ENCODE assay signal across 8 cellular contexts in genomic region chr6:3251462-3252314, GRCh38. TPM values are rescaled to one million over a fixed set of nuclear protein-coding genes. Genes with fewer than 3 reads are reported as not detected.
DNase-seq lines count a peak whose midpoint lies in the region; ATAC-seq and TF ChIP-seq lines count a peak whose summit lies in the region.

No MANE protein-coding gene starts in this region.

- H3K36me3 ChIP-seq in BLaER1 treated with 17β-estradiol and CSF1 and Interleukin-3, amounts not matched to agents 10 nM and 100 nM = no peaks in the 10 kb centered on the region
- H3K36me3 ChIP-seq in Karpas-422 (ENCODE audit: insufficient read depth, low read length) = no peaks in the 10 kb centered on the region
- H3K36me3 ChIP-seq in PC-9 (ENCODE audit: low read depth) = no peaks in the 10 kb centered on the region

- H3K4me1 ChIP-seq in BLaER1 treated with 17β-estradiol and CSF1 and Interleukin-3, amounts not matched to agents 10 nM and 100 nM = peaks cover 0 to 29% (median 5%) of the 10 kb centered on the region in 10 experiments; a peak in 8 of 20 replicates
- H3K4me1 ChIP-seq in Karpas-422 (ENCODE audit: low read length) (no peaks in the 10 kb centered on the region), PC-9 (replicated peaks; ENCODE audit: insufficient read depth) (peaks cover 15% of the 10 kb centered on the region)

- CTCF ChIA-PET in PC-9 (lab: Charles Lee) = interaction anchor here (0.6 to 2.0 kb wide), 7 partner anchors 11 to 103 kb away, joined by 3 to 7 read pairs (median 3); partner anchors contain the start of gene TUBB2A

- peaks cover 5 to 18% (median 9%) of the 10 kb centered on the region in 11 experiments; a peak in 19 of 22 replicates for H3K9me3 ChIP-seq in BLaER1 treated with 17β-estradiol and CSF1 and Interleukin-3, amounts not matched to agents 10 nM and 100 nM (replicated peaks in 1 of 11)
- H3K9me3 ChIP-seq in Karpas-422 (ENCODE audit: low read length) (no peaks in the 10 kb centered on the region), PC-9 (ENCODE audit: insufficient read depth, low read depth) (no peaks in the 10 kb centered on the region)

- H3K9ac ChIP-seq in BLaER1 treated with 17β-estradiol and CSF1 and Interleukin-3, amounts not matched to agents 10 nM and 100 nM = no peak overlapping the region
- no peak overlapping the region for H3K9ac ChIP-seq in Karpas-422 (ENCODE audit: low read length)

- peak; percentile 62 for ATAC-seq in GM19467 (IDR thresholded peaks at IDR 0.05; ENCODE audit: unreplicated experiment)
- ATAC-seq in stimulated activated naive CD8-positive, alpha-beta T cell treated with anti-CD3 and anti-CD28 coated beads, Interleukin-15, Interleukin-2, amounts not matched to agents 100 U/mL and 50 U/mL, for 24 hours = peak; percentile 90

- H2AFZ ChIP-seq in Karpas-422 (ENCODE audit: low read length) (0 out of 2 replicates have a peak overlapping the region, but pooled peaks have one; percentile 20), PC-9 (no peak overlapping the region)

- H3K79me2 ChIP-seq in Karpas-422 (ENCODE audit: low read length) (no peaks in the 10 kb centered on the region), PC-9 (ENCODE audit: low read depth) (no peaks in the 10 kb centered on the region)

- POLR2A ChIA-PET in PC-9 (lab: Charles Lee; ENCODE audit: unreplicated experiment) = interaction anchor here (0.6 to 2.0 kb wide), 3 partner anchors 95 to 1752 kb away, joined by 3 to 8 read pairs (median 3); partner anchors contain the start of genes RPP40 and TUBB2A

- H3K27me3 ChIP-seq in BLaER1 treated with 17β-estradiol and CSF1 and Interleukin-3, amounts not matched to agents 10 nM and 100 nM = no peaks in the 10 kb centered on the region; a peak in 2 of 22 replicates
- H3K27me3 ChIP-seq in Karpas-422 (ENCODE audit: low read length) = no peaks in the 10 kb centered on the region
- no peaks in the 10 kb centered on the region for H3K27me3 ChIP-seq in PC-9 (ENCODE audit: insufficient read depth, low read depth)

- H3K4me3 Mint-ChIP-seq in activated T-cell treated with anti-CD3 and anti-CD28 coated beads, Interleukin-2, amount 50 U/mL, for 24 hours = no peak overlapping the region
- peak overlapping the region; percentile 81 for H3K4me3 Mint-ChIP-seq in neural crest cell

- no peak overlapping the region for H3K4me3 ChIP-seq in BLaER1 treated with 17β-estradiol and CSF1 and Interleukin-3, amounts not matched to agents 10 nM and 100 nM
- H3K4me3 ChIP-seq in Karpas-422 (ENCODE audit: low read length) (no peak overlapping the region), PC-9 (peak overlapping the region; percentile 5; the same call in 1 of the 2 replicates)

- H3K27me3 Mint-ChIP-seq in activated T-cell treated with anti-CD3 and anti-CD28 coated beads, Interleukin-2, amount 50 U/mL, for 24 hours = peaks cover 34% of the 10 kb centered on the region
- peaks cover 5% of the 10 kb centered on the region for H3K27me3 Mint-ChIP-seq in neural crest cell (ENCODE audit: low read depth)

- no peaks in the 10 kb centered on the region for H4K20me1 ChIP-seq in BLaER1 treated with 17β-estradiol and CSF1 and Interleukin-3, amounts not matched to agents 10 nM and 100 nM
- H4K20me1 ChIP-seq in Karpas-422 (ENCODE audit: insufficient read depth, low read depth, low read length) (no peaks in the 10 kb centered on the region), PC-9 (ENCODE audit: insufficient read depth) (no peaks in the 10 kb centered on the region)

- peak; percentile 93 for TF ChIP-seq CTCF in PC-9 (conservative IDR thresholded peaks at IDR 0.05)
- TF ChIP-seq CTCF in neural crest cell (conservative IDR thresholded peaks at IDR 0.05) = peak; percentile 97

- H3K9me2 ChIP-seq in Karpas-422 (replicated peaks; ENCODE audit: insufficient read depth, low read length) = no peaks in the 10 kb centered on the region
- H3K9me2 ChIP-seq in PC-9 (ENCODE audit: insufficient read depth) = no peaks in the 10 kb centered on the region

- intact Hi-C loops in PC-9 (cut with micrococcal nuclease; ENCODE audit: unreplicated experiment) = loop anchor here (1.0 to 5.0 kb wide), 5 partner anchors 89 to 254 kb away; partner anchors contain the start of genes BPHL, NQO2 and TUBB2A

- H3F3A ChIP-seq in PC-9 (ENCODE audit: insufficient read depth, low read depth) = peaks cover 16% of the 10 kb centered on the region; the same call in 1 of the 2 replicates

- DNase-seq in Karpas-422 = peak; percentile 92
- DNase-seq in PC-9 = peak; percentile 71 to 89
- peak; percentile 87 for DNase-seq in activated T-cell treated with anti-CD3 and anti-CD28 coated beads, Interleukin-2, amount 50 U/mL, for 24 hours
- DNase-seq in fibroblast of gingiva (ENCODE audit: low read depth) = peak; percentile 72
- peak; percentile 87 for DNase-seq in neural crest cell (ENCODE audit: low read depth, low spot score)
- DNase-seq in stimulated activated naive CD8-positive, alpha-beta T cell treated with anti-CD3 and anti-CD28 coated beads, Interleukin-15, Interleukin-2, amounts not matched to agents 100 U/mL and 50 U/mL, for 24 hours = peak; percentile 86

- no peak overlapping the region for H3K27ac Mint-ChIP-seq in activated T-cell treated with anti-CD3 and anti-CD28 coated beads, Interleukin-2, amount 50 U/mL, for 24 hours
- no peak overlapping the region for H3K27ac Mint-ChIP-seq in neural crest cell (ENCODE audit: unreplicated experiment)

- no peaks in the 10 kb centered on the region for H3K36me3 Mint-ChIP-seq in activated T-cell treated with anti-CD3 and anti-CD28 coated beads, Interleukin-2, amount 50 U/mL, for 24 hours (ENCODE audit: low read depth)
- peaks cover 17% of the 10 kb centered on the region for H3K36me3 Mint-ChIP-seq in neural crest cell (ENCODE audit: low read depth)

- H3K4me1 Mint-ChIP-seq in activated T-cell treated with anti-CD3 and anti-CD28 coated beads, Interleukin-2, amount 50 U/mL, for 24 hours (ENCODE audit: low read depth) = peaks cover 4% of the 10 kb centered on the region
- H3K4me1 Mint-ChIP-seq in neural crest cell = peaks cover 44% of the 10 kb centered on the region

- BruUV-seq in PC-9 (replicated peaks; lab: Mats Ljungman, UMichigan) = no TSS peak

- H3K9me3 Mint-ChIP-seq in activated T-cell treated with anti-CD3 and anti-CD28 coated beads, Interleukin-2, amount 50 U/mL, for 24 hours = peaks cover 5% of the 10 kb centered on the region
- H3K9me3 Mint-ChIP-seq in neural crest cell = peaks cover 3% of the 10 kb centered on the region

- peak overlapping the region in 6 of 11 experiments; percentile 22 to 72 (median 34); a peak in 6 of 22 replicates for H3K4me2 ChIP-seq in BLaER1 treated with 17β-estradiol and CSF1 and Interleukin-3, amounts not matched to agents 10 nM and 100 nM
- H3K4me2 ChIP-seq in Karpas-422 (ENCODE audit: low read depth, low read length, poor library complexity, severe bottlenecking) (no peak overlapping the region), PC-9 (peak overlapping the region; percentile 75)

- no peak overlapping the region for H3K27ac ChIP-seq in BLaER1 treated with 17β-estradiol and CSF1 and Interleukin-3, amounts not matched to agents 10 nM and 100 nM
- H3K27ac ChIP-seq in Karpas-422 (ENCODE audit: low read length) (no peak overlapping the region), PC-9 (0 out of 2 replicates have a peak overlapping the region, but pooled peaks have one; percentile 40)

RNA-seq across cellular contexts. Expression of gene PSMG4, which starts 7.1 kb away (rescaled TPM):
- 42.3 and 90.4 TPM in 2 replicates for total RNA-seq in Karpas-422 (2014; rRNA removed; shearing (Covaris generic); ENCODE audit: low replicate concordance)
- total RNA-seq in PC-9 (2021) = 33.8 and 47.6 TPM in 2 replicates
- 26.3 and 27.9 TPM in 2 replicates for total RNA-seq in neural crest cell

RNA-seq across cellular contexts. Expression of gene TUBB2B, which starts 24.2 kb away (rescaled TPM):
- 0.34 TPM in 1 of 2 replicates, not detected in the other for total RNA-seq in Karpas-422 (2014; rRNA removed; shearing (Covaris generic); ENCODE audit: low replicate concordance)
- total RNA-seq in PC-9 (2021) (1.3 and 2.5 TPM in 2 replicates), neural crest cell (655 and 665 TPM in 2 replicates)

Comparison
In these comparisons a context has a peak if more than half of its experiments do, and no peak if none do; other contexts are left out.
1. RNA of gene TUBB2B, which starts 24.2 kb away (total RNA-seq): 655 to 665 TPM in neural crest cell; 1.3 to 2.5 TPM in PC-9 and 0.34 TPM in Karpas-422; every median in the first group is over 100 times any median in the second.
2. Peak in every context shown above with its lines, with median percentiles within 50 percentile points of each other: DNase-seq.